In genomic region chr7:55192718-55193117, GRCh38 we compare ENCODE assay signal across 13 cellular contexts.
A peak's percentile ranks its signal among the peaks of the same experiment; 100 is the strongest.
DNase-seq lines count a peak whose midpoint lies in the region; ATAC-seq and TF ChIP-seq lines count a peak whose summit lies in the region.
"Had no signal": no experiment of that assay in that cellular context is flagged by ENCODE, and none has a peak within 500 bp of the region (broad histone marks: within the 10 kb centered on the region; RNA-seq: fewer than 3 reads in every experiment).

No MANE protein-coding gene starts in this region.

- H3K27ac Mint-ChIP-seq in activated CD4-positive, alpha-beta T cell treated with anti-CD3 and anti-CD28 coated beads, Interleukin-2, amount 10 ng/mL, durations not matched to agents 7 days and 5 days, result no peak overlapping the region
- H3K27ac Mint-ChIP-seq: activated CD4-positive, alpha-beta T cell treated with anti-CD3 and anti-CD28 coated beads, Interleukin-2, amount 10 ng/mL, durations not matched to agents 24 days and 14 days; natural killer cell treated with Interleukin-12 subunit alpha and Interleukin-12 subunit beta and Interleukin-15 and Interleukin-18, amount 100 ng/mL, for 72 hours had no signal

- H2AFZ ChIP-seq in ACC112 (ENCODE audit: low read length, unreplicated experiment), result no peak overlapping the region

- H3K4me1 Mint-ChIP-seq in activated CD4-positive, alpha-beta T cell treated with anti-CD3 and anti-CD28 coated beads, Interleukin-2, amount 10 ng/mL, durations not matched to agents 7 days and 5 days, result no peaks in the 10 kb centered on the region
- H3K4me1 Mint-ChIP-seq: activated CD4-positive, alpha-beta T cell treated with anti-CD3 and anti-CD28 coated beads, Interleukin-2, amount 10 ng/mL, durations not matched to agents 24 days and 14 days had no signal

- H3K27ac ChIP-seq in ACC112 (ENCODE audit: low read depth, low read length) (peak overlapping the region; percentile 81), HEK293 (ENCODE audit: extremely low read depth, low read depth, low read length) (peak overlapping the region; percentile 31; the same call in 1 of the 2 replicates)

- H3K4me3 ChIP-seq in ACC112 (ENCODE audit: low read depth, low read length) (peak overlapping the region; percentile 27; the same call in 1 of the 2 replicates), HEK293 (ENCODE audit: low read depth, low read length) (no peak overlapping the region), kidney epithelial cell (ENCODE audit: low read depth, low read length) (no peak overlapping the region)
- H3K4me3 ChIP-seq: Peyer's patch had no signal

- POLR2A ChIA-PET in HEK293 (lab: Yijun Ruan, JAX), result no interaction called here
- POLR2A ChIA-PET in activated CD4-positive, alpha-beta T cell treated with anti-CD3 and anti-CD28 coated beads, Interleukin-2, amount 10 ng/mL, durations not matched to agents 7 days and 5 days (lab: Charles Lee), result no interaction called here

- DNase-seq in astrocyte of the hippocampus (ENCODE audit: low read depth, low spot score) (peak; percentile 80), kidney epithelial cell (ENCODE audit: low read depth) (peak; percentile 19)
- DNase-seq in activated CD4-positive, alpha-beta T cell treated with anti-CD3 and anti-CD28 coated beads, Interleukin-2, amount 10 ng/mL, durations not matched to agents 7 days and 5 days, result no peak
- DNase-seq in stimulated activated CD4-positive, alpha-beta T cell treated with anti-CD3 and anti-CD28 coated beads, Interleukin-4, amount 100 ng/mL, for 1 hour, result no peak
- DNase-seq in stimulated activated CD4-positive, alpha-beta T cell treated with anti-CD3 and anti-CD28 coated beads, Interleukin-1b, Interleukin-23, amount 100 ng/mL, for 48 hours, result no peak
- DNase-seq: activated CD4-positive, alpha-beta T cell treated with anti-CD3 and anti-CD28 coated beads, Interleukin-2, amount 10 ng/mL, durations not matched to agents 24 days and 14 days; amygdala; NCI-H1092 had no signal

- H3K4me3 Mint-ChIP-seq in activated CD4-positive, alpha-beta T cell treated with anti-CD3 and anti-CD28 coated beads, Interleukin-2, amount 10 ng/mL, durations not matched to agents 7 days and 5 days, result no peak overlapping the region
- H3K4me3 Mint-ChIP-seq: activated CD4-positive, alpha-beta T cell treated with anti-CD3 and anti-CD28 coated beads, Interleukin-2, amount 10 ng/mL, durations not matched to agents 24 days and 14 days; natural killer cell treated with Interleukin-12 subunit alpha and Interleukin-12 subunit beta and Interleukin-15 and Interleukin-18, amount 100 ng/mL, for 72 hours had no signal

- H3K9me3 Mint-ChIP-seq in activated CD4-positive, alpha-beta T cell treated with anti-CD3 and anti-CD28 coated beads, Interleukin-2, amount 10 ng/mL, durations not matched to agents 7 days and 5 days, result no peaks in the 10 kb centered on the region
- H3K9me3 Mint-ChIP-seq: activated CD4-positive, alpha-beta T cell treated with anti-CD3 and anti-CD28 coated beads, Interleukin-2, amount 10 ng/mL, durations not matched to agents 24 days and 14 days; natural killer cell treated with Interleukin-12 subunit alpha and Interleukin-12 subunit beta and Interleukin-15 and Interleukin-18, amount 100 ng/mL, for 72 hours had no signal

- peaks cover 6% of the 10 kb centered on the region for H3K79me2 ChIP-seq in ACC112 (ENCODE audit: control insufficient read depth, insufficient read depth, low read length, unreplicated experiment)

- peaks cover 16% of the 10 kb centered on the region for H3K27me3 Mint-ChIP-seq in activated CD4-positive, alpha-beta T cell treated with anti-CD3 and anti-CD28 coated beads, Interleukin-2, amount 10 ng/mL, durations not matched to agents 7 days and 5 days

- H3K27me3 ChIP-seq in ACC112 (ENCODE audit: insufficient read depth, low read length) (no peaks in the 10 kb centered on the region), kidney epithelial cell (ENCODE audit: control insufficient read depth, insufficient read depth, low read length) (no peaks in the 10 kb centered on the region)
- H3K27me3 ChIP-seq: Peyer's patch had no signal

- H3K36me3 Mint-ChIP-seq in activated CD4-positive, alpha-beta T cell treated with anti-CD3 and anti-CD28 coated beads, Interleukin-2, amount 10 ng/mL, durations not matched to agents 7 days and 5 days (ENCODE audit: low read depth), result no peaks in the 10 kb centered on the region
- H3K36me3 Mint-ChIP-seq: natural killer cell treated with Interleukin-12 subunit alpha and Interleukin-12 subunit beta and Interleukin-15 and Interleukin-18, amount 100 ng/mL, for 72 hours had no signal

- TF ChIP-seq CTCF in HEK293 (tag by site-specific recombination; IDR thresholded peaks at IDR 0.05), result no peak
- TF ChIP-seq CTCF in kidney epithelial cell (IDR thresholded peaks at IDR 0.05; ENCODE audit: insufficient read depth, low read length, poor library complexity, severe bottlenecking), result no peak

- H3K36me3 ChIP-seq in ACC112 (ENCODE audit: insufficient read depth, low read length) (peaks cover 7% of the 10 kb centered on the region), HEK293 (ENCODE audit: control insufficient read depth in 2 of 2, insufficient read depth in 1 of 2, low read length in 2 of 2) (no peaks in the 10 kb centered on the region; a peak in 1 of 3 replicates), kidney epithelial cell (ENCODE audit: control insufficient read depth, insufficient read depth, low read length) (no peaks in the 10 kb centered on the region)

- H3K4me1 ChIP-seq in ACC112 (ENCODE audit: control insufficient read depth, insufficient read depth, low read length, unreplicated experiment) (peaks cover 34% of the 10 kb centered on the region), HEK293 (ENCODE audit: control insufficient read depth, insufficient read depth, low read length) (peaks cover 13% of the 10 kb centered on the region; the same call in 1 of the 2 replicates)

- H3K9me3 ChIP-seq in HEK293 (ENCODE audit: control insufficient read depth, insufficient read depth, low read depth, low read length), result no peaks in the 10 kb centered on the region
- H3K9me3 ChIP-seq: Peyer's patch had no signal

- CTCF ChIA-PET in HEK293 (lab: Yijun Ruan, JAX), result interaction anchor here (0.7 to 0.9 kb wide), 2 partner anchors 17 to 62 kb away, joined by 3 to 4 read pairs; no protein-coding TSS in a partner anchor
- CTCF ChIA-PET in activated CD4-positive, alpha-beta T cell treated with anti-CD3 and anti-CD28 coated beads, Interleukin-2, amount 10 ng/mL, durations not matched to agents 7 days and 5 days (lab: Charles Lee), result no interaction called here

- ATAC-seq in HG03432 (IDR thresholded peaks at IDR 0.05; ENCODE audit: unreplicated experiment), result no peak
- ATAC-seq: natural killer cell treated with Interleukin-12 subunit alpha and Interleukin-12 subunit beta and Interleukin-15 and Interleukin-18, amount 100 ng/mL, for 72 hours had no signal

TF ChIP-seq in HEK293, 187 proteins besides CTCF, POLR2A, EP300 and RAD21 (continues in another document):
- TF ChIP-seq ZNF580 (tag by site-specific recombination; IDR thresholded peaks at IDR 0.05) (no peak), ZFP69B (tag by site-specific recombination; IDR thresholded peaks at IDR 0.05) (no peak), PRDM6 (tag by site-specific recombination; IDR thresholded peaks at IDR 0.05) (peak; percentile 26; the same call in 1 of the 2 replicates), ZBTB17 (tag by site-specific recombination; IDR thresholded peaks at IDR 0.05) (no peak), ZSCAN30 (tag by site-specific recombination; IDR thresholded peaks at IDR 0.05) (no peak), ZNF223 (tag by site-specific recombination; IDR thresholded peaks at IDR 0.05) (no peak), ZNF830 (tag by site-specific recombination; IDR thresholded peaks at IDR 0.05; ENCODE audit: low read depth) (no peak), ZNF529 (tag by site-specific recombination; IDR thresholded peaks at IDR 0.05; ENCODE audit: insufficient replicate concordance) (no peak), ZNF837 (tag by site-specific recombination; IDR thresholded peaks at IDR 0.05) (no peak), BCL11B (tag by site-specific recombination; IDR thresholded peaks at IDR 0.05; ENCODE audit: low read depth) (no peak), HOXD13 (CRISPR knock-in tag; IDR thresholded peaks at IDR 0.05; ENCODE audit: borderline replicate concordance) (no peak), KLF1 (tag by site-specific recombination; IDR thresholded peaks at IDR 0.05) (no peak), FEZF1 (tag by site-specific recombination; IDR thresholded peaks at IDR 0.05) (peak; percentile 20; the same call in 1 of the 2 replicates), ZNF48 (tag by site-specific recombination; IDR thresholded peaks at IDR 0.05) (no peak)
- TF ChIP-seq, protein P1, sequence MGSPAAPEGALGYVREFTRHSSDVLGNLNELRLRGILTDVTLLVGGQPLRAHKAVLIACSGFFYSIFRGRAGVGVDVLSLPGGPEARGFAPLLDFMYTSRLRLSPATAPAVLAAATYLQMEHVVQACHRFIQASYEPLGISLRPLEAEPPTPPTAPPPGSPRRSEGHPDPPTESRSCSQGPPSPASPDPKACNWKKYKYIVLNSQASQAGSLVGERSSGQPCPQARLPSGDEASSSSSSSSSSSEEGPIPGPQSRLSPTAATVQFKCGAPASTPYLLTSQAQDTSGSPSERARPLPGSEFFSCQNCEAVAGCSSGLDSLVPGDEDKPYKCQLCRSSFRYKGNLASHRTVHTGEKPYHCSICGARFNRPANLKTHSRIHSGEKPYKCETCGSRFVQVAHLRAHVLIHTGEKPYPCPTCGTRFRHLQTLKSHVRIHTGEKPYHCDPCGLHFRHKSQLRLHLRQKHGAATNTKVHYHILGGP (tag by site-specific recombination; IDR thresholded peaks at IDR 0.05), result no peak

Comparison
In these comparisons a context has a peak if more than half of its experiments do, and no peak if none do; other contexts are left out.
1. DNase-seq: peak in astrocyte of the hippocampus (single experiment) and kidney epithelial cell (single experiment); none in activated CD4-positive, alpha-beta T cell treated with anti-CD3 and anti-CD28 coated beads, Interleukin-2, amount 10 ng/mL, durations not matched to agents 7 days and 5 days (single experiment), stimulated activated CD4-positive, alpha-beta T cell treated with anti-CD3 and anti-CD28 coated beads, Interleukin-4, amount 100 ng/mL, for 1 hour (single experiment) and stimulated activated CD4-positive, alpha-beta T cell treated with anti-CD3 and anti-CD28 coated beads, Interleukin-1b, Interleukin-23, amount 100 ng/mL, for 48 hours (single experiment).